11 cellular contexts compared by ENCODE assay signal in genomic region chr15:68598171-68599152, GRCh38. TPM values are rescaled to one million over a fixed set of nuclear protein-coding genes. Genes with fewer than 3 reads are reported as not detected.
DNase-seq lines count a peak whose midpoint lies in the region; ATAC-seq and TF ChIP-seq lines count a peak whose summit lies in the region.
"Had no signal": no experiment of that assay in that cellular context is flagged by ENCODE, and none has a peak within 500 bp of the region (broad histone marks: within the 10 kb centered on the region; RNA-seq: fewer than 3 reads in every experiment).

No MANE protein-coding gene starts in this region.

- peak overlapping the region; percentile 21; the same call in 1 of the 2 replicates for H3K18ac ChIP-seq in IMR-90 (ENCODE audit: low read depth, low read length)

- H4K91ac ChIP-seq in IMR-90 (ENCODE audit: insufficient read depth, low read depth, low read length): peak overlapping the region; percentile 29

- CTCF ChIA-PET in IMR-90 (lab: Yijun Ruan, JAX): no interaction called here

- H4K5ac ChIP-seq in IMR-90 (ENCODE audit: low read depth, low read length): peak overlapping the region; percentile 3

- BruUV-seq in IMR-90 (replicated peaks; lab: Mats Ljungman, UMichigan): no TSS peak

- H2AK5ac ChIP-seq in IMR-90 (ENCODE audit: low read depth, low read length): peak overlapping the region; percentile 40

- H3K4me3 Mint-ChIP-seq in endothelial cell (ENCODE audit: unreplicated experiment): peak overlapping the region; percentile 57
- H3K4me3 Mint-ChIP-seq in activated T-helper 17 cell treated with anti-CD3 and anti-CD28 coated beads, Interleukin-2, amount 50 U/mL, for 72 hours: no peak overlapping the region
- H3K4me3 Mint-ChIP-seq: activated naive CD8-positive, alpha-beta T cell treated with anti-CD3 and anti-CD28 coated beads for 36 hours had no signal

- ATAC-seq in IMR-90 (ENCODE audit: low read depth) (peak; percentile 33; the same call in 1 of the 2 replicates), mucosa of descending colon (peak; percentile 18), omental fat pad (ENCODE audit: low FRiP score) (no peak)
- ATAC-seq in activated T-helper 17 cell treated with anti-CD3 and anti-CD28 coated beads, Interleukin-2, amount 50 U/mL, for 72 hours (replicated peaks): no peak

- H3K9me3 Mint-ChIP-seq in endothelial cell (ENCODE audit: unreplicated experiment): no peaks in the 10 kb centered on the region
- no peaks in the 10 kb centered on the region for H3K9me3 Mint-ChIP-seq in activated T-helper 17 cell treated with anti-CD3 and anti-CD28 coated beads, Interleukin-2, amount 50 U/mL, for 72 hours
- H3K9me3 Mint-ChIP-seq: activated naive CD8-positive, alpha-beta T cell treated with anti-CD3 and anti-CD28 coated beads for 36 hours had no signal

- peaks cover 10% of the 10 kb centered on the region; the same call in 1 of the 2 replicates for H4K20me1 ChIP-seq in IMR-90 (ENCODE audit: insufficient read depth, low read length)

- no peaks in the 10 kb centered on the region for H3K9me3 ChIP-seq in IMR-90 (ENCODE audit: control insufficient read depth, insufficient read depth, low read length)
- no peaks in the 10 kb centered on the region for H3K9me3 ChIP-seq in mucosa of descending colon
- H3K9me3 ChIP-seq: prostate gland had no signal

- H3K36me3 ChIP-seq in IMR-90 (ENCODE audit: control insufficient read depth, insufficient read depth, low read length) (no peaks in the 10 kb centered on the region), mucosa of descending colon (ENCODE audit: low read depth) (no peaks in the 10 kb centered on the region)
- H3K36me3 ChIP-seq: prostate gland had no signal

- no peak overlapping the region for H3K4me2 ChIP-seq in IMR-90 (ENCODE audit: low read depth, low read length)

- H3K4me1 ChIP-seq in IMR-90 (ENCODE audit: control insufficient read depth, insufficient read depth, low read length) (peaks cover 24% of the 10 kb centered on the region), mucosa of descending colon (ENCODE audit: low read depth) (no peaks in the 10 kb centered on the region)
- H3K4me1 ChIP-seq: prostate gland had no signal

- H3K27ac Mint-ChIP-seq in endothelial cell (ENCODE audit: unreplicated experiment): peak overlapping the region; percentile 65
- H3K27ac Mint-ChIP-seq in activated T-helper 17 cell treated with anti-CD3 and anti-CD28 coated beads, Interleukin-2, amount 50 U/mL, for 72 hours: no peak overlapping the region
- H3K27ac Mint-ChIP-seq: activated naive CD8-positive, alpha-beta T cell treated with anti-CD3 and anti-CD28 coated beads for 36 hours had no signal

- H3K4ac ChIP-seq in IMR-90 (ENCODE audit: low read depth, low read length): peak overlapping the region; percentile 49

- POLR2A ChIA-PET in IMR-90 (lab: Charles Lee; ENCODE audit: unreplicated experiment): no interaction called here

- H3K4me1 Mint-ChIP-seq in endothelial cell (ENCODE audit: unreplicated experiment): peaks cover 94% of the 10 kb centered on the region
- H3K4me1 Mint-ChIP-seq in activated T-helper 17 cell treated with anti-CD3 and anti-CD28 coated beads, Interleukin-2, amount 50 U/mL, for 72 hours: no peaks in the 10 kb centered on the region
- H3K4me1 Mint-ChIP-seq: activated naive CD8-positive, alpha-beta T cell treated with anti-CD3 and anti-CD28 coated beads for 36 hours had no signal

- peaks cover 12% of the 10 kb centered on the region for H3K27me3 Mint-ChIP-seq in endothelial cell (ENCODE audit: unreplicated experiment)
- peaks cover 19% of the 10 kb centered on the region for H3K27me3 Mint-ChIP-seq in activated T-helper 17 cell treated with anti-CD3 and anti-CD28 coated beads, Interleukin-2, amount 50 U/mL, for 72 hours
- H3K27me3 Mint-ChIP-seq: activated naive CD8-positive, alpha-beta T cell treated with anti-CD3 and anti-CD28 coated beads for 36 hours had no signal

- intact Hi-C loops in IMR-90 (cut with micrococcal nuclease) (no loop called here), mucosa of descending colon (cut with DNase I, micrococcal nuclease) (no loop called here)

- DNase-seq in IMR-90: no peak
- DNase-seq in endothelial cell (ENCODE audit: low spot score): no peak
- DNase-seq in mucosa of descending colon: no peak
- no peak for DNase-seq in omental fat pad (ENCODE audit: low spot score)
- no peak for DNase-seq in NCI-H1694 treated with DMSO at 0.1 percent for 48 hours (lab: John Stamatoyannopoulos, UW)
- DNase-seq in DMS114 treated with DMSO at 0.1 percent for 48 hours (lab: John Stamatoyannopoulos, UW; ENCODE audit: unreplicated experiment): no peak
- DNase-seq: activated CD8-positive, alpha-beta memory T cell treated with anti-CD3 and anti-CD28 coated beads, Interleukin-2, amount 50 U/mL, for 48 hours; activated naive CD8-positive, alpha-beta T cell treated with anti-CD3 and anti-CD28 coated beads for 36 hours had no signal

- dilution Hi-C loops in IMR-90 (cut with HindIII; ENCODE audit: low sequenced_read_pairs, unreplicated experiment): no loop called here

- H3K9me1 ChIP-seq in IMR-90 (ENCODE audit: insufficient read depth, low read length): peaks cover 31% of the 10 kb centered on the region

- H3K14ac ChIP-seq in IMR-90 (replicated peaks; ENCODE audit: low read depth, low read length): 0 out of 2 replicates have a peak overlapping the region, but pooled peaks have one; percentile 69

- peak overlapping the region in 1 of 2 experiments; percentile 67; a peak in 1 of 4 replicates for H4K8ac ChIP-seq in IMR-90 (ENCODE audit: low read depth in 2 of 2, low read length in 2 of 2)

- 63% methylated on average over 3 of the region's 14 CpGs; no CpG with 5 or more reads in 1 of the 2 experiments for WGBS in IMR-90 (ENCODE audit: extremely low coverage in 2 of 2, insufficient read length in 1 of 2), 2 experiments

- H2BK5ac ChIP-seq in IMR-90 (ENCODE audit: low read depth, low read length, poor library complexity, severe bottlenecking): peak overlapping the region; percentile 19

- peak overlapping the region; percentile 8; the same call in 1 of the 2 replicates for H3K9ac ChIP-seq in IMR-90 (ENCODE audit: low read depth, low read length)

- no peak for TF ChIP-seq CTCF in IMR-90 (conservative IDR thresholded peaks at IDR 0.05; ENCODE audit: low read depth, low read length)
- no peak for TF ChIP-seq CTCF in endothelial cell (IDR thresholded peaks at IDR 0.05; ENCODE audit: unreplicated experiment)
- TF ChIP-seq CTCF in mucosa of descending colon (IDR thresholded peaks at IDR 0.05): no peak
- no peak for TF ChIP-seq CTCF in omental fat pad (IDR thresholded peaks at IDR 0.05)

- TF ChIP-seq POLR2A in IMR-90 (IDR thresholded peaks at IDR 0.05; ENCODE audit: low read depth, low read length): no peak

- H2BK120ac ChIP-seq in IMR-90 (ENCODE audit: low read depth, low read length): peak overlapping the region; percentile 38; the same call in 1 of the 2 replicates

- H2BK20ac ChIP-seq in IMR-90 (ENCODE audit: low read depth, low read length): peak overlapping the region; percentile 10; the same call in 1 of the 2 replicates

- 0 out of 3 replicates have a peak overlapping the region, but pooled peaks have one; percentile 7 for H2BK15ac ChIP-seq in IMR-90 (ENCODE audit: low read depth, low read length)

- H3K56ac ChIP-seq in IMR-90 (ENCODE audit: extremely low read depth, insufficient read depth, low read length): no peak overlapping the region

- peaks cover 40 to 82% of the 10 kb centered on the region in 2 experiments for H3K79me1 ChIP-seq in IMR-90 (ENCODE audit: low read depth in 1 of 2, low read length in 2 of 2)

- H2AK9ac ChIP-seq in IMR-90 (replicated peaks; ENCODE audit: low read depth, low read length, poor library complexity): peak overlapping the region; percentile 42

- H3K36me3 Mint-ChIP-seq in endothelial cell (ENCODE audit: low read depth, unreplicated experiment): peaks cover 32% of the 10 kb centered on the region
- no peaks in the 10 kb centered on the region for H3K36me3 Mint-ChIP-seq in activated T-helper 17 cell treated with anti-CD3 and anti-CD28 coated beads, Interleukin-2, amount 50 U/mL, for 72 hours (ENCODE audit: low read depth)
- H3K36me3 Mint-ChIP-seq: activated naive CD8-positive, alpha-beta T cell treated with anti-CD3 and anti-CD28 coated beads for 36 hours had no signal

- H3K27ac ChIP-seq in IMR-90 (ENCODE audit: insufficient read depth, low read length) (no peak overlapping the region), temporal lobe (ENCODE audit: low read depth, low read length) (peak overlapping the region; percentile 85)
- H3K27ac ChIP-seq: prostate gland had no signal

- H3K4me3 ChIP-seq in IMR-90 (ENCODE audit: insufficient read depth, low read depth, low read length) (no peak overlapping the region), mucosa of descending colon (no peak overlapping the region)
- H3K4me3 ChIP-seq: prostate gland had no signal

- H3K23ac ChIP-seq in IMR-90 (ENCODE audit: low read depth, low read length): no peak overlapping the region

- H2AFZ ChIP-seq in IMR-90 (replicated peaks; ENCODE audit: low read length, poor library complexity): peak overlapping the region; percentile 28

- TF ChIP-seq RAD21 in IMR-90 (IDR thresholded peaks at IDR 0.05; ENCODE audit: low read length): no peak

- H3K27me3 ChIP-seq in IMR-90 (ENCODE audit: control insufficient read depth, insufficient read depth, low read length): no peaks in the 10 kb centered on the region

- in situ Hi-C loops in IMR-90 (cut with MboI; ENCODE audit: low sequenced_read_pairs): no loop called here

TF ChIP-seq in IMR-90, 13 proteins besides CTCF, POLR2A, EP300 and RAD21:
- TF ChIP-seq MXI1 (IDR thresholded peaks at IDR 0.05; ENCODE audit: borderline replicate concordance, low read depth, low read length) (no peak), CEBPB (IDR thresholded peaks at IDR 0.05; ENCODE audit: low read depth, low read length) (no peak)
TF ChIP-seq in IMR-90: peak in this region for 0.

RNA-seq across cellular contexts. Expression of gene CORO2B, which starts 19.7 kb away (rescaled TPM):
- 9.3 and 9.7 TPM in 2 replicates for total RNA-seq in IMR-90 (2012; rRNA removed)
- 39.3 and 43.2 TPM in 2 replicates for polyA plus RNA-seq in IMR-90 (2012; rRNA removed)
- 29.1 and 32.4 TPM in 2 replicates for polyA plus RNA-seq in IMR-90 (2012; cell fraction: cytosol; rRNA removed)
- 24.4 and 27.5 TPM in 2 replicates for polyA plus RNA-seq in IMR-90 (2012; cell fraction: nucleus; rRNA removed; ENCODE audit: low replicate concordance)
- 71.7 TPM for total RNA-seq in endothelial cell (ENCODE audit: unreplicated experiment)
- total RNA-seq in mucosa of descending colon: 1 to 10 TPM; 1.3 to 4.7 (median 1.9) TPM
- total RNA-seq in temporal lobe: 28.0 TPM
- under 1 TPM in 1 of 2 donors, not detected in 1; 0.26 TPM for total RNA-seq in activated T-helper 17 cell treated with anti-CD3 and anti-CD28 coated beads, Interleukin-2, amount 50 U/mL, for 72 hours
- 10 to 100 TPM in 3 of 4 donors, 1 to 10 TPM in 1; 4.7 to 18.8 (median 13.7) TPM for total RNA-seq in omental fat pad
- total RNA-seq: activated naive CD8-positive, alpha-beta T cell treated with anti-CD3 and anti-CD28 coated beads for 36 hours had no signal

Comparison
In these comparisons a context has a peak if more than half of its experiments do, and no peak if none do; other contexts are left out.
1. ATAC-seq: peak in IMR-90 (single experiment) and mucosa of descending colon (single experiment); none in activated T-helper 17 cell treated with anti-CD3 and anti-CD28 coated beads, Interleukin-2, amount 50 U/mL, for 72 hours (single experiment) and omental fat pad (single experiment).